12 cellular contexts compared by ENCODE assay signal in the genomic region with DNA sequence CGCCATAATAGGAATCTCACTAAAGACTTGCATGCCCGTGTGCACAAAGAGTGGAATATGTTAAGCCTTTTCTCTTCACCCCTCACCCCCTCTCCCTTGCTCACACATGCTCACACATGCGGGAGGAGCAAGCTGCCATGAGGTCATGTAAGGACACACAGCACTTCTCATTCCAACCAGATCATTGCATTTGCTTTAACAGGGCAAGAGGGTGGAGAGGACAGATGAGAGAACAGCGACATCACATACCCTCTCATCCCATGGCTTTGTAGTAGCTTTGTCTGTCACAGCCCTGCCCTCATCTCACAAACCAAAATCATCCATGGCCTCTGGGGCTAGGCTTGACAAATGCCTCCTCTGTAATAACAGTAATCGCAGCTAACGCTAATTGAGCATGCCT.
A peak's percentile ranks its signal among the peaks of the same experiment; 100 is the strongest.
DNase-seq lines count a peak whose midpoint lies in the region; ATAC-seq and TF ChIP-seq lines count a peak whose summit lies in the region.
"Had no signal": no experiment of that assay in that cellular context is flagged by ENCODE, and none has a peak within 500 bp of the region (broad histone marks: within the 10 kb centered on the region; RNA-seq: fewer than 3 reads in every experiment).

No MANE protein-coding gene starts in this region.

- H3K27ac ChIP-seq in C4-2B (0 out of 2 replicates have a peak overlapping the region, but pooled peaks have one; percentile 2), HEK293 (ENCODE audit: extremely low read depth, low read depth, low read length) (no peak overlapping the region), SU-DHL-6 (ENCODE audit: low read depth, low read length) (no peak overlapping the region)
- no peak overlapping the region for H3K27ac ChIP-seq in CD4-positive, alpha-beta T cell (ENCODE audit: low read depth, low read length)

- no peaks in the 10 kb centered on the region for H3K4me1 Mint-ChIP-seq in CD4-positive, alpha-beta T cell (ENCODE audit: low read depth)

- no peaks in the 10 kb centered on the region for H3K79me2 ChIP-seq in SU-DHL-6 (ENCODE audit: insufficient read depth, low read length)

- no peaks in the 10 kb centered on the region for H3K27me3 ChIP-seq in SU-DHL-6 (ENCODE audit: low read length)
- H3K27me3 ChIP-seq in CD4-positive, alpha-beta T cell (ENCODE audit: control insufficient read depth, insufficient read depth, low read length): no peaks in the 10 kb centered on the region

- no peaks in the 10 kb centered on the region for H3K9me2 ChIP-seq in SU-DHL-6 (replicated peaks; ENCODE audit: insufficient read depth, low read length)

- no peaks in the 10 kb centered on the region for H3F3A ChIP-seq in SU-DHL-6 (ENCODE audit: insufficient read depth)

- CTCF ChIA-PET in HEK293 (lab: Yijun Ruan, JAX): interaction anchor here (0.9 to 1.6 kb wide), 2 partner anchors 24 to 61 kb away, joined by 3 to 5 read pairs; no protein-coding TSS in a partner anchor
- CTCF ChIA-PET in CD4-positive, alpha-beta T cell (lab: Charles Lee): interaction anchor here (0.5 kb wide), 1 partner anchor 457 kb away, joined by 3 read pairs; no protein-coding TSS in a partner anchor

- no peak overlapping the region for H3K27ac Mint-ChIP-seq in CD4-positive, alpha-beta T cell
- H3K27ac Mint-ChIP-seq: CD8-positive, alpha-beta T cell had no signal

- peak; percentile 34 for DNase-seq in left kidney (ENCODE audit: low read depth, low spot score)
- DNase-seq in CD4-positive, alpha-beta T cell: no peak
- DNase-seq: activated CD4-positive, alpha-beta T cell treated with anti-CD3 and anti-CD28 coated beads, Interleukin-2, amount 50 U/mL, for 1 hour; activated gamma-delta T cell; CD8-positive, alpha-beta T cell; esophagus squamous epithelium had no signal

- H3K4me2 ChIP-seq in SU-DHL-6 (ENCODE audit: low read depth, low read length, poor library complexity, severe bottlenecking): peak overlapping the region; percentile 3

- H3K36me3 Mint-ChIP-seq in CD4-positive, alpha-beta T cell (ENCODE audit: low read depth): no peaks in the 10 kb centered on the region
- H3K36me3 Mint-ChIP-seq: CD8-positive, alpha-beta T cell had no signal

- no peak overlapping the region for H3K9ac ChIP-seq in SU-DHL-6 (ENCODE audit: low read length)

- TF ChIP-seq CTCF in C4-2B (conservative IDR thresholded peaks at IDR 0.05) (no peak), HEK293 (tag by site-specific recombination; IDR thresholded peaks at IDR 0.05) (no peak), SU-DHL-6 (IDR thresholded peaks at IDR 0.05; ENCODE audit: insufficient read depth, low read length, poor library complexity, severe bottlenecking) (no peak)
- no peak for TF ChIP-seq CTCF in CD4-positive, alpha-beta T cell (IDR thresholded peaks at IDR 0.05)

- no peaks in the 10 kb centered on the region for H4K20me1 ChIP-seq in SU-DHL-6 (ENCODE audit: low read depth, low read length)

- no peaks in the 10 kb centered on the region for H3K9me3 Mint-ChIP-seq in CD4-positive, alpha-beta T cell
- H3K9me3 Mint-ChIP-seq: CD8-positive, alpha-beta T cell had no signal

- H2AFZ ChIP-seq in SU-DHL-6 (ENCODE audit: low read depth, low read length, severe bottlenecking): peak overlapping the region; percentile 11

- POLR2A ChIA-PET in HEK293 (lab: Yijun Ruan, JAX): no interaction called here
- POLR2A ChIA-PET in CD4-positive, alpha-beta T cell (lab: Charles Lee): no interaction called here

- H3K9me3 ChIP-seq in HEK293 (ENCODE audit: control insufficient read depth, insufficient read depth, low read depth, low read length): no peaks in the 10 kb centered on the region
- no peaks in the 10 kb centered on the region for H3K9me3 ChIP-seq in SU-DHL-6 (ENCODE audit: insufficient read depth, low read length)
- no peaks in the 10 kb centered on the region for H3K9me3 ChIP-seq in CD4-positive, alpha-beta T cell (ENCODE audit: control insufficient read depth, low read length)
- H3K9me3 ChIP-seq: esophagus squamous epithelium had no signal

- H3K36me3 ChIP-seq in HEK293 (ENCODE audit: control insufficient read depth in 2 of 2, insufficient read depth in 1 of 2, low read length in 2 of 2) (no peaks in the 10 kb centered on the region), SU-DHL-6 (ENCODE audit: low read length) (no peaks in the 10 kb centered on the region)
- H3K36me3 ChIP-seq: esophagus squamous epithelium had no signal

- no peaks in the 10 kb centered on the region for H3K4me1 ChIP-seq in HEK293 (ENCODE audit: control insufficient read depth, insufficient read depth, low read length)

- intact Hi-C loops in CD4-positive, alpha-beta T cell (cut with DNase I, micrococcal nuclease): no loop called here

- no peak for ATAC-seq in CD4-positive, alpha-beta T cell (ENCODE audit: poor library complexity)
- no peak for ATAC-seq in HG02884 (IDR thresholded peaks at IDR 0.05; ENCODE audit: unreplicated experiment)
- ATAC-seq in GM18498 (IDR thresholded peaks at IDR 0.05; ENCODE audit: unreplicated experiment): no peak
- ATAC-seq in GM21717 (IDR thresholded peaks at IDR 0.05; ENCODE audit: unreplicated experiment): no peak
- ATAC-seq: CD8-positive, alpha-beta T cell had no signal

- no peaks in the 10 kb centered on the region for H3K27me3 Mint-ChIP-seq in CD4-positive, alpha-beta T cell

- no peak overlapping the region for H3K4me3 Mint-ChIP-seq in CD4-positive, alpha-beta T cell
- H3K4me3 Mint-ChIP-seq: CD8-positive, alpha-beta T cell had no signal

- no peak overlapping the region for H3K4me3 ChIP-seq in HEK293 (ENCODE audit: low read depth, low read length)
- no peak overlapping the region for H3K4me3 ChIP-seq in SU-DHL-6 (ENCODE audit: insufficient read depth, low read length, poor library complexity, severe bottlenecking)
- H3K4me3 ChIP-seq: esophagus squamous epithelium had no signal

TF ChIP-seq in HEK293, 187 proteins besides CTCF, POLR2A, EP300 and RAD21:
- TF ChIP-seq, protein P1, sequence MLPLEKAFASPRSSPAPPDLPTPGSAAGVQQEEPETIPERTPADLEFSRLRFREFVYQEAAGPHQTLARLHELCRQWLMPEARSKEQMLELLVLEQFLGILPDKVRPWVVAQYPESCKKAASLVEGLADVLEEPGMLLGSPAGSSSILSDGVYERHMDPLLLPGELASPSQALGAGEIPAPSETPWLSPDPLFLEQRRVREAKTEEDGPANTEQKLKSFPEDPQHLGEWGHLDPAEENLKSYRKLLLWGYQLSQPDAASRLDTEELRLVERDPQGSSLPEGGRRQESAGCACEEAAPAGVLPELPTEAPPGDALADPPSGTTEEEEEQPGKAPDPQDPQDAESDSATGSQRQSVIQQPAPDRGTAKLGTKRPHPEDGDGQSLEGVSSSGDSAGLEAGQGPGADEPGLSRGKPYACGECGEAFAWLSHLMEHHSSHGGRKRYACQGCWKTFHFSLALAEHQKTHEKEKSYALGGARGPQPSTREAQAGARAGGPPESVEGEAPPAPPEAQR (tag by site-specific recombination; IDR thresholded peaks at IDR 0.05): no peak
- peak; percentile 80 for TF ChIP-seq ZNF341 (tag by site-specific recombination; IDR thresholded peaks at IDR 0.05; ENCODE audit: low read depth)
TF ChIP-seq in HEK293: peak in this region for 1.
